Comparison of ENCODE assay signal across 26 cellular contexts in genomic region chr4:8740666-8741395, GRCh38.
DNase-seq lines count a peak whose midpoint lies in the region; ATAC-seq and TF ChIP-seq lines count a peak whose summit lies in the region.
"Had no signal": no experiment of that assay in that cellular context is flagged by ENCODE, and none has a peak within 500 bp of the region (broad histone marks: within the 10 kb centered on the region; RNA-seq: fewer than 3 reads in every experiment).

No MANE protein-coding gene starts in this region.

- no peak overlapping the region for H3K27ac Mint-ChIP-seq in activated CD8-positive, alpha-beta memory T cell treated with anti-CD3 and anti-CD28 coated beads, Interleukin-2, amount 10 ng/mL, durations not matched to agents 7 days and 5 days
- H3K27ac Mint-ChIP-seq: activated naive CD8-positive, alpha-beta T cell; activated T-helper 2 cell treated with anti-CD3 and anti-CD28 coated beads, Interferon-gamma antibody, Interleukin-2, Interleukin-4, amounts not matched to agents 10 μg/mL and 5 μg/mL and 100 μg/mL, durations not matched to agents 14 hours and 24 hours and 36 hours; CD8-positive, alpha-beta T cell; T-helper 17 cell had no signal

- H3K4me3 ChIP-seq in Peyer's patch (no peak overlapping the region), spleen (no peak overlapping the region)
- H3K4me3 ChIP-seq: A549, colonic mucosa, esophagus squamous epithelium, SJSA1, tibial nerve had no signal

- H3K36me3 Mint-ChIP-seq in activated CD8-positive, alpha-beta memory T cell treated with anti-CD3 and anti-CD28 coated beads, Interleukin-2, amount 10 ng/mL, durations not matched to agents 7 days and 5 days, result no peaks in the 10 kb centered on the region
- H3K36me3 Mint-ChIP-seq: activated naive CD8-positive, alpha-beta T cell; CD8-positive, alpha-beta T cell had no signal

- no peak for ATAC-seq in activated CD8-positive, alpha-beta memory T cell treated with anti-CD3 and anti-CD28 coated beads, Interleukin-2, amount 10 ng/mL, durations not matched to agents 7 days and 5 days
- ATAC-seq in left lobe of liver (no peak), GM19023 (IDR thresholded peaks at IDR 0.05; ENCODE audit: unreplicated experiment) (no peak), GM21447 (IDR thresholded peaks at IDR 0.05; ENCODE audit: unreplicated experiment) (no peak)
- ATAC-seq: A549; CD8-positive, alpha-beta T cell; left colon; T-helper 17 cell had no signal

- H3K27me3 ChIP-seq in Peyer's patch (no peaks in the 10 kb centered on the region), spleen (replicated peaks in 1 of 7) (peaks cover 0 to 24% (median 0%) of the 10 kb centered on the region in 7 donors)
- H3K27me3 ChIP-seq: colonic mucosa, SJSA1, tibial nerve had no signal

- DNase-seq in activated CD8-positive, alpha-beta memory T cell treated with anti-CD3 and anti-CD28 coated beads, Interleukin-2, amount 50 U/mL, for 48 hours, result peak; percentile 34
- no peak for DNase-seq in activated CD8-positive, alpha-beta memory T cell treated with anti-CD3 and anti-CD28 coated beads, Interleukin-2, amount 10 ng/mL, durations not matched to agents 7 days and 5 days
- peak in 2 of 3 donors; percentile 30 to 36 for DNase-seq in Peyer's patch
- peak; percentile 31 for DNase-seq in left lobe of liver (ENCODE audit: low spot score)
- peak; percentile 71 for DNase-seq in spleen
- DNase-seq in activated CD4-positive, alpha-beta T cell treated with anti-CD3 and anti-CD28 coated beads for 4 hours, result no peak
- DNase-seq: activated CD4-positive, alpha-beta T cell treated with anti-CD3 and anti-CD28 coated beads for 48 hours; AML-193; anterior cingulate cortex; colonic mucosa; esophagus squamous epithelium; NCI-H1417 treated with DMSO at 0.1 percent for 48 hours; NCI-H2081 treated with DMSO at 0.1 percent for 48 hours; NCI-H226; NCI-H748 treated with DMSO at 0.1 percent for 48 hours; occipital lobe; T-helper 17 cell had no signal

- CTCF ChIA-PET in activated CD8-positive, alpha-beta memory T cell treated with anti-CD3 and anti-CD28 coated beads, Interleukin-2, amount 10 ng/mL, durations not matched to agents 7 days and 5 days (lab: Charles Lee), result no interaction called here

- H3K27ac ChIP-seq in Peyer's patch (no peak overlapping the region), spleen (no peak overlapping the region)
- H3K27ac ChIP-seq: A549, colonic mucosa, esophagus squamous epithelium, SJSA1, tibial nerve had no signal

- TF ChIP-seq POLR2A in Peyer's patch (IDR thresholded peaks at IDR 0.05) (no peak), spleen (IDR thresholded peaks at IDR 0.05) (no peak)

- H3K36me3 ChIP-seq in Peyer's patch (no peaks in the 10 kb centered on the region), spleen (no peaks in the 10 kb centered on the region)
- H3K36me3 ChIP-seq: colonic mucosa, esophagus squamous epithelium, SJSA1, tibial nerve had no signal

- no peaks in the 10 kb centered on the region for H3K4me1 Mint-ChIP-seq in activated CD8-positive, alpha-beta memory T cell treated with anti-CD3 and anti-CD28 coated beads, Interleukin-2, amount 10 ng/mL, durations not matched to agents 7 days and 5 days
- H3K4me1 Mint-ChIP-seq: T-helper 17 cell had no signal

- intact Hi-C loops in spleen (cut with DNase I; ENCODE audit: low total_unique reads), result no loop called here

- H3K4me1 ChIP-seq in Peyer's patch (no peaks in the 10 kb centered on the region), spleen (no peaks in the 10 kb centered on the region)
- H3K4me1 ChIP-seq: A549, colonic mucosa, esophagus squamous epithelium, tibial nerve had no signal

- TF ChIP-seq CTCF in Peyer's patch (IDR thresholded peaks at IDR 0.05) (no peak), spleen (IDR thresholded peaks at IDR 0.05 in 8 of 11, conservative IDR thresholded peaks at IDR 0.05 in 3 of 11) (no peak)

- 65 to 75% (median 71%) methylated on average over 22 of the region's 22 CpGs for WGBS in spleen, 5 donors

- H3K4me3 Mint-ChIP-seq in activated CD8-positive, alpha-beta memory T cell treated with anti-CD3 and anti-CD28 coated beads, Interleukin-2, amount 10 ng/mL, durations not matched to agents 7 days and 5 days, result no peak overlapping the region
- H3K4me3 Mint-ChIP-seq: activated naive CD8-positive, alpha-beta T cell; CD8-positive, alpha-beta T cell; T-helper 17 cell had no signal

- H3K27me3 Mint-ChIP-seq in activated CD8-positive, alpha-beta memory T cell treated with anti-CD3 and anti-CD28 coated beads, Interleukin-2, amount 10 ng/mL, durations not matched to agents 7 days and 5 days, result no peaks in the 10 kb centered on the region
- H3K27me3 Mint-ChIP-seq: T-helper 17 cell had no signal

- no peaks in the 10 kb centered on the region for H3K9me3 ChIP-seq in Peyer's patch
- H3K9me3 ChIP-seq in spleen, result no peaks in the 10 kb centered on the region
- H3K9me3 ChIP-seq: A549, colonic mucosa, esophagus squamous epithelium, SJSA1 had no signal

- no peaks in the 10 kb centered on the region for H3K9me3 Mint-ChIP-seq in activated CD8-positive, alpha-beta memory T cell treated with anti-CD3 and anti-CD28 coated beads, Interleukin-2, amount 10 ng/mL, durations not matched to agents 7 days and 5 days (ENCODE audit: low read depth)
- H3K9me3 Mint-ChIP-seq: activated T-helper 2 cell treated with anti-CD3 and anti-CD28 coated beads, Interferon-gamma antibody, Interleukin-2, Interleukin-4, amounts not matched to agents 10 μg/mL and 5 μg/mL and 100 μg/mL, durations not matched to agents 14 hours and 24 hours and 36 hours; CD8-positive, alpha-beta T cell had no signal

Comparison
In these comparisons a context has a peak if more than half of its experiments do, and no peak if none do; other contexts are left out.
1. DNase-seq: peak in activated CD8-positive, alpha-beta memory T cell treated with anti-CD3 and anti-CD28 coated beads, Interleukin-2, amount 50 U/mL, for 48 hours (single experiment), Peyer's patch (2 of 3), left lobe of liver (single experiment) and spleen (single experiment); none in activated CD8-positive, alpha-beta memory T cell treated with anti-CD3 and anti-CD28 coated beads, Interleukin-2, amount 10 ng/mL, durations not matched to agents 7 days and 5 days (single experiment) and activated CD4-positive, alpha-beta T cell treated with anti-CD3 and anti-CD28 coated beads for 4 hours (0 of 2).